ENCODE assay signal across 8 cellular contexts in the genomic region with DNA sequence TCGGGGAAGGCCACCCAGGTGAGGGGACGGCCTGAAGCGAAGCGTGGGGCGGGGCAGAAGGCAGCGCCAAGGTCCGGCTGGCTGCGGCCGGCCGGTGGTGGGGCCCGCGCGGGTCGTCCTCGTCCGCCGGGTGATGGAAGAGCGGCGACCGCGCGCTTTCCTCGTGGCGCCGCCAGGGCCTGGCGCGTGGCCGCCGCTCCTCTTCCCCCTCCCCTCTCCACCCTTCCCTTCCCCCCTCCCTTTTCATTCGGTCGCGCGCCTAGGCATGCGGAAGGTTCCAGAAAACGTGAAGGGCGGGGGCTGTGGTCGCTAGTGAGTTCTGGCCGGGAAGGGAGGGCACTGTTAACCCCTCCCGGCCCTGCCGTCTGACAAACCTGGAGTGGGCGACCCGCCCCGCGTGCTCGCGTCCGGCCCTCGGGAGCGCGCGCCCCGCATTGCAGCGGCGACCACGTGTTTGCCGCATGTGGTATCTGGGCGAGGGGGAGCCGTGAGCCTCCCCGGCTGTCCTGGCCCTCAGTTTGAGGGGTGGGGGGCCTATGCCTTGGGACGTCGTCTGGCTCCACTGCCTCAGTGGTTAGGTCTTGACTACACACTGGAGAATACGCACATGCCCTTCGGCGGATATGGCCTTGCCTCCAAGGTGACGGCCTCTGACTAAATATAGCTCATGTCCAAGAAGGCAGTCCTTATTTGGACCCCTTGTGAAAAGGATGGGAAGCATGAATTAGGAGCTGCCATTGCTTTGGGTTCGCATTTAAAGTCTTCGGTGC. TPM values are rescaled to one million over a fixed set of nuclear protein-coding genes. Genes with fewer than 3 reads are reported as not detected.
DNase-seq lines count a peak whose midpoint lies in the region; ATAC-seq and TF ChIP-seq lines count a peak whose summit lies in the region.

No MANE protein-coding gene starts in this region.

- H3K27me3 ChIP-seq in effector memory CD4-positive, alpha-beta T cell (replicated peaks; ENCODE audit: control insufficient read depth, insufficient read depth, low read length, poor library complexity, severe bottlenecking) = no peaks in the 10 kb centered on the region
- H3K27me3 ChIP-seq in mesenchymal stem cell (ENCODE audit: control insufficient read depth in 1 of 2, insufficient read depth in 1 of 2, low read length in 2 of 2) = no peaks in the 10 kb centered on the region

- H2BK15ac ChIP-seq in mesenchymal stem cell (ENCODE audit: low read depth, poor library complexity, severe bottlenecking) = peak overlapping the region; percentile 71

- peaks cover 28% of the 10 kb centered on the region for H3K36me3 ChIP-seq in effector memory CD4-positive, alpha-beta T cell (ENCODE audit: control insufficient read depth, insufficient read depth, low read length)
- H3K36me3 ChIP-seq in mesenchymal stem cell (ENCODE audit: control insufficient read depth in 1 of 2, insufficient read depth in 2 of 2, low read depth in 1 of 2, low read length in 2 of 2) = peaks cover 3 to 49% of the 10 kb centered on the region in 2 experiments

- WGBS in mesenchymal stem cell = 2% methylated on average over 47 of the region's 67 CpGs

- H3K18ac ChIP-seq in mesenchymal stem cell (ENCODE audit: low read depth in 1 of 2, low read length in 2 of 2) = peak overlapping the region; percentile 87 to 99

- peaks cover 61% of the 10 kb centered on the region for H3K36me3 Mint-ChIP-seq in activated CD8-positive, alpha-beta T cell treated with anti-CD3 and anti-CD28 coated beads for 36 hours (ENCODE audit: low read depth)

- peaks cover 20% of the 10 kb centered on the region for H3K4me1 ChIP-seq in effector memory CD4-positive, alpha-beta T cell (ENCODE audit: control insufficient read depth, insufficient read depth, low read length, poor library complexity, severe bottlenecking)
- H3K4me1 ChIP-seq in mesenchymal stem cell (ENCODE audit: control insufficient read depth, insufficient read depth, low read depth, low read length) = no peaks in the 10 kb centered on the region

- H3K9me3 ChIP-seq in effector memory CD4-positive, alpha-beta T cell (ENCODE audit: control insufficient read depth, low read length) = no peaks in the 10 kb centered on the region
- H3K9me3 ChIP-seq in mesenchymal stem cell (ENCODE audit: control insufficient read depth, low read length) = no peaks in the 10 kb centered on the region

- no peak overlapping the region for H2AFZ ChIP-seq in mesenchymal stem cell (ENCODE audit: low read depth, low read length)

- POLR2A ChIA-PET in activated CD8-positive, alpha-beta T cell treated with anti-CD3 and anti-CD28 coated beads for 36 hours (lab: Charles Lee) = interaction anchor here (0.6 to 17.6 kb wide), 36 partner anchors 10 to 225 kb away, joined by 3 to 467 read pairs (median 5); a partner anchor contains a TSS

- H3K23ac ChIP-seq in mesenchymal stem cell (ENCODE audit: low read length in 2 of 2) = peak overlapping the region; percentile 66 to 67

- H2BK12ac ChIP-seq in mesenchymal stem cell (ENCODE audit: low read length in 2 of 2) = peak overlapping the region; percentile 0 to 49

- peak overlapping the region; percentile 99 for H3K27ac Mint-ChIP-seq in activated CD8-positive, alpha-beta T cell treated with anti-CD3 and anti-CD28 coated beads for 36 hours

- intact Hi-C loops in activated CD8-positive, alpha-beta T cell treated with anti-CD3 and anti-CD28 coated beads for 36 hours (cut with micrococcal nuclease) = loop anchor here (10.0 kb wide), 1 partner anchor 215 kb away; a partner anchor contains a TSS

- DNase-seq in NCI-H1105 treated with DMSO at 0.1 percent for 48 hours (lab: John Stamatoyannopoulos, UW) (peak; percentile 31), NCI-H1105 (lab: John Stamatoyannopoulos, UW) (no peak), NCI-H2171 (lab: John Stamatoyannopoulos, UW) (peak; percentile 48), mesenchymal stem cell (peak; percentile 68)
- peak; percentile 81 for DNase-seq in activated CD8-positive, alpha-beta T cell treated with anti-CD3 and anti-CD28 coated beads for 36 hours
- DNase-seq in effector memory CD4-positive, alpha-beta T cell = peak; percentile 52 to 63 (median 55)
- peak; percentile 42 for DNase-seq in stimulated activated CD8-positive, alpha-beta memory T cell treated with anti-CD3 and anti-CD28 coated beads, Interleukin-15, amount 100 ng/mL, for 1 hour (ENCODE audit: low read depth)

- CTCF ChIA-PET in activated CD8-positive, alpha-beta T cell treated with anti-CD3 and anti-CD28 coated beads for 36 hours (lab: Charles Lee) = interaction anchor here (0.8 to 6.3 kb wide), 7 partner anchors 12 to 221 kb away, joined by 3 to 58 read pairs (median 4); a partner anchor contains a TSS

- peaks cover 46% of the 10 kb centered on the region for H3K4me1 Mint-ChIP-seq in activated CD8-positive, alpha-beta T cell treated with anti-CD3 and anti-CD28 coated beads for 36 hours (ENCODE audit: low read depth)

- peak; percentile 25 for ATAC-seq in HG02623 (IDR thresholded peaks at IDR 0.05; ENCODE audit: unreplicated experiment)
- ATAC-seq in activated CD8-positive, alpha-beta T cell treated with anti-CD3 and anti-CD28 coated beads for 36 hours = peak; percentile 26

- no peak for TF ChIP-seq CTCF in activated CD8-positive, alpha-beta T cell treated with anti-CD3 and anti-CD28 coated beads for 36 hours (IDR thresholded peaks at IDR 0.05)

- peak overlapping the region; percentile 75 for H2BK5ac ChIP-seq in mesenchymal stem cell (ENCODE audit: low read depth, low read length, poor library complexity, severe bottlenecking)

- H3K27me3 Mint-ChIP-seq in activated CD8-positive, alpha-beta T cell treated with anti-CD3 and anti-CD28 coated beads for 36 hours = no peaks in the 10 kb centered on the region

- peak overlapping the region; percentile 94 for H3K4me3 ChIP-seq in effector memory CD4-positive, alpha-beta T cell (ENCODE audit: insufficient read depth, low read depth, low read length, poor library complexity, severe bottlenecking)
- peak overlapping the region; percentile 74 to 98 for H3K4me3 ChIP-seq in mesenchymal stem cell (ENCODE audit: insufficient read depth in 1 of 2, low read depth in 1 of 2, low read length in 2 of 2)

- peak overlapping the region; percentile 77 for H2BK120ac ChIP-seq in mesenchymal stem cell (ENCODE audit: low read depth, low read length)

- peak overlapping the region; percentile 33 for H3K4me2 ChIP-seq in mesenchymal stem cell (ENCODE audit: low read length, poor library complexity, severe bottlenecking)

- H3K27ac ChIP-seq in effector memory CD4-positive, alpha-beta T cell (ENCODE audit: insufficient read depth, low read length, poor library complexity, severe bottlenecking) = peak overlapping the region; percentile 77
- H3K27ac ChIP-seq in mesenchymal stem cell (ENCODE audit: low read length, poor library complexity, severe bottlenecking) = peak overlapping the region; percentile 81

- peak overlapping the region in 1 of 2 experiments; percentile 96 for H3K14ac ChIP-seq in mesenchymal stem cell (ENCODE audit: low read length in 2 of 2)

- H3K9me3 Mint-ChIP-seq in activated CD8-positive, alpha-beta T cell treated with anti-CD3 and anti-CD28 coated beads for 36 hours = no peaks in the 10 kb centered on the region

- peak overlapping the region; percentile 40 for H2AK5ac ChIP-seq in mesenchymal stem cell (ENCODE audit: low read length, severe bottlenecking)

- H4K8ac ChIP-seq in mesenchymal stem cell (ENCODE audit: low read length) = peak overlapping the region; percentile 79

- peak overlapping the region; percentile 99 for H3K9ac ChIP-seq in mesenchymal stem cell (ENCODE audit: low read length)

- peaks cover 2% of the 10 kb centered on the region for H3K79me1 ChIP-seq in mesenchymal stem cell (replicated peaks; ENCODE audit: low read length, poor library complexity, severe bottlenecking)

- H3K4ac ChIP-seq in mesenchymal stem cell (ENCODE audit: low read depth in 1 of 2, low read length in 2 of 2) = peak overlapping the region; percentile 62 to 92

- peak overlapping the region; percentile 99 for H3K4me3 Mint-ChIP-seq in activated CD8-positive, alpha-beta T cell treated with anti-CD3 and anti-CD28 coated beads for 36 hours

- H4K91ac ChIP-seq in mesenchymal stem cell (ENCODE audit: low read length) = peak overlapping the region; percentile 91

RNA-seq across cellular contexts. Expression of a gene that starts 0.6 kb away (rescaled TPM):
- 100 to 1,000 TPM; 276 to 282 TPM for total RNA-seq in activated CD8-positive, alpha-beta T cell treated with anti-CD3 and anti-CD28 coated beads for 36 hours
- polyA plus RNA-seq in mesenchymal stem cell (2013, experiment 1 of 2) = 181 TPM
- polyA plus RNA-seq in mesenchymal stem cell (2013, experiment 2 of 2) = 182 TPM

RNA-seq across cellular contexts. Expression of a gene that starts 21.7 kb away (rescaled TPM):
- total RNA-seq in activated CD8-positive, alpha-beta T cell treated with anti-CD3 and anti-CD28 coated beads for 36 hours = 10 to 100 TPM; 14.6 to 16.7 TPM
- polyA plus RNA-seq in mesenchymal stem cell (2013, experiment 1 of 2) = 39.8 TPM
- polyA plus RNA-seq in mesenchymal stem cell (2013, experiment 2 of 2) = 41.1 TPM

RNA-seq across cellular contexts. Expression of a gene that starts 37.8 kb away (rescaled TPM):
- total RNA-seq in activated CD8-positive, alpha-beta T cell treated with anti-CD3 and anti-CD28 coated beads for 36 hours = 10 to 100 TPM; 84.5 to 91.1 TPM
- polyA plus RNA-seq in mesenchymal stem cell (2013, experiment 1 of 2) = 11.3 TPM
- polyA plus RNA-seq in mesenchymal stem cell (2013, experiment 2 of 2) = 11.9 TPM

RNA-seq across cellular contexts. Expression of a gene that starts 44.7 kb away (rescaled TPM):
- 10 to 100 TPM; 28.0 to 29.4 TPM for total RNA-seq in activated CD8-positive, alpha-beta T cell treated with anti-CD3 and anti-CD28 coated beads for 36 hours
- polyA plus RNA-seq in mesenchymal stem cell (2013, experiment 1 of 2) = 23.5 TPM
- polyA plus RNA-seq in mesenchymal stem cell (2013, experiment 2 of 2) = 25.7 TPM

RNA-seq across cellular contexts. Expression of a gene that starts 56.0 kb away (rescaled TPM):
- 100 to 1,000 TPM; 112 to 117 TPM for total RNA-seq in activated CD8-positive, alpha-beta T cell treated with anti-CD3 and anti-CD28 coated beads for 36 hours
- 229 TPM for polyA plus RNA-seq in mesenchymal stem cell (2013, experiment 1 of 2)
- 235 TPM for polyA plus RNA-seq in mesenchymal stem cell (2013, experiment 2 of 2)
